Comparison of ENCODE assay signal across 15 cellular contexts in genomic region chr10:61989995-61990760, GRCh38.
DNase-seq lines count a peak whose midpoint lies in the region; ATAC-seq and TF ChIP-seq lines count a peak whose summit lies in the region.
"Had no signal": no experiment of that assay in that cellular context is flagged by ENCODE, and none has a peak within 500 bp of the region (broad histone marks: within the 10 kb centered on the region; RNA-seq: fewer than 3 reads in every experiment).

No MANE protein-coding gene starts in this region.

- no peaks in the 10 kb centered on the region for H3K27me3 Mint-ChIP-seq in activated naive CD4-positive, alpha-beta T cell treated with anti-CD3 and anti-CD28 coated beads for 36 hours (ENCODE audit: low read depth)
- no peaks in the 10 kb centered on the region for H3K27me3 Mint-ChIP-seq in central memory CD8-positive, alpha-beta T cell

- H3F3A ChIP-seq in SU-DHL-6 (ENCODE audit: insufficient read depth) = peaks cover 76% of the 10 kb centered on the region

- H3K36me3 ChIP-seq in SU-DHL-6 (ENCODE audit: low read length) (no peaks in the 10 kb centered on the region), thoracic aorta (no peaks in the 10 kb centered on the region)
- H3K36me3 ChIP-seq: cardiac muscle cell had no signal

- peaks cover 77% of the 10 kb centered on the region for H3K79me2 ChIP-seq in SU-DHL-6 (ENCODE audit: insufficient read depth, low read length)

- H3K9me3 Mint-ChIP-seq in activated naive CD4-positive, alpha-beta T cell treated with anti-CD3 and anti-CD28 coated beads for 36 hours = no peaks in the 10 kb centered on the region
- no peaks in the 10 kb centered on the region for H3K9me3 Mint-ChIP-seq in central memory CD8-positive, alpha-beta T cell
- H3K9me3 Mint-ChIP-seq: stimulated activated effector memory CD8-positive, alpha-beta T cell treated with anti-CD3 and anti-CD28 coated beads, Interleukin-12 subunit alpha, Interleukin-12 subunit beta, amount 100 ng/mL, for 72 hours had no signal

- peak overlapping the region; percentile 80 for H3K4me2 ChIP-seq in SU-DHL-6 (ENCODE audit: low read depth, low read length, poor library complexity, severe bottlenecking)

- CTCF ChIA-PET in activated naive CD4-positive, alpha-beta T cell treated with anti-CD3 and anti-CD28 coated beads for 36 hours (lab: Charles Lee) = interaction anchor here (1.0 to 2.6 kb wide), 4 partner anchors 60 to 93 kb away, joined by 3 to 7 read pairs (median 4); no protein-coding TSS in a partner anchor

- H3K9me3 ChIP-seq in SU-DHL-6 (ENCODE audit: insufficient read depth, low read length) (no peaks in the 10 kb centered on the region), thoracic aorta (no peaks in the 10 kb centered on the region)

- H3K9ac ChIP-seq in SU-DHL-6 (ENCODE audit: low read length) = 0 out of 2 replicates have a peak overlapping the region, but pooled peaks have one; percentile 5

- peaks cover 91% of the 10 kb centered on the region for H3K4me1 Mint-ChIP-seq in activated naive CD4-positive, alpha-beta T cell treated with anti-CD3 and anti-CD28 coated beads for 36 hours (ENCODE audit: low read depth)
- H3K4me1 Mint-ChIP-seq in central memory CD8-positive, alpha-beta T cell = peaks cover 62% of the 10 kb centered on the region

- H3K27ac Mint-ChIP-seq in activated naive CD4-positive, alpha-beta T cell treated with anti-CD3 and anti-CD28 coated beads for 36 hours = peak overlapping the region; percentile 96
- H3K27ac Mint-ChIP-seq in central memory CD8-positive, alpha-beta T cell (ENCODE audit: low read depth) = peak overlapping the region; percentile 88
- H3K27ac Mint-ChIP-seq: stimulated activated effector memory CD8-positive, alpha-beta T cell treated with anti-CD3 and anti-CD28 coated beads, Interleukin-12 subunit alpha, Interleukin-12 subunit beta, amount 100 ng/mL, for 72 hours had no signal

- no peak overlapping the region for H3K4me3 Mint-ChIP-seq in activated naive CD4-positive, alpha-beta T cell treated with anti-CD3 and anti-CD28 coated beads for 36 hours
- H3K4me3 Mint-ChIP-seq in central memory CD8-positive, alpha-beta T cell = no peak overlapping the region
- H3K4me3 Mint-ChIP-seq: stimulated activated effector memory CD8-positive, alpha-beta T cell treated with anti-CD3 and anti-CD28 coated beads, Interleukin-12 subunit alpha, Interleukin-12 subunit beta, amount 100 ng/mL, for 72 hours had no signal

- H3K4me1 ChIP-seq in thoracic aorta (ENCODE audit: control insufficient read depth in 1 of 2, low read depth in 2 of 2) = peaks cover 28 to 58% of the 10 kb centered on the region in 2 donors

- peaks cover 44% of the 10 kb centered on the region for H3K36me3 Mint-ChIP-seq in activated naive CD4-positive, alpha-beta T cell treated with anti-CD3 and anti-CD28 coated beads for 36 hours (ENCODE audit: low read depth)
- H3K36me3 Mint-ChIP-seq in central memory CD8-positive, alpha-beta T cell (ENCODE audit: insufficient read depth) = peaks cover 10% of the 10 kb centered on the region

- peak overlapping the region; percentile 99 for H3K27ac ChIP-seq in SU-DHL-6 (ENCODE audit: low read depth, low read length)
- peak overlapping the region; percentile 29 to 38 for H3K27ac ChIP-seq in thoracic aorta
- H3K27ac ChIP-seq: cardiac muscle cell had no signal

- H3K27me3 ChIP-seq in SU-DHL-6 (ENCODE audit: low read length) = no peaks in the 10 kb centered on the region
- no peaks in the 10 kb centered on the region for H3K27me3 ChIP-seq in thoracic aorta (replicated peaks; ENCODE audit: insufficient read depth)
- H3K27me3 ChIP-seq: cardiac muscle cell had no signal

- H3K9me2 ChIP-seq in SU-DHL-6 (replicated peaks; ENCODE audit: insufficient read depth, low read length) = no peaks in the 10 kb centered on the region

- no peak for ATAC-seq in central memory CD8-positive, alpha-beta T cell (replicated peaks; ENCODE audit: extremely low read depth, poor library complexity, severe bottlenecking)
- ATAC-seq in thoracic aorta (ENCODE audit: insufficient number of reproducible peaks, low FRiP score, low read depth) (no peak), GM18868 (IDR thresholded peaks at IDR 0.05; ENCODE audit: unreplicated experiment) (no peak), GM18858 (IDR thresholded peaks at IDR 0.05; ENCODE audit: unreplicated experiment) (no peak)
- ATAC-seq: stimulated activated effector memory CD8-positive, alpha-beta T cell treated with anti-CD3 and anti-CD28 coated beads, Interleukin-12 subunit alpha, Interleukin-12 subunit beta, amount 100 ng/mL, for 72 hours had no signal

- H3K4me3 ChIP-seq in SU-DHL-6 (ENCODE audit: insufficient read depth, low read length, poor library complexity, severe bottlenecking) (no peak overlapping the region), thoracic aorta (no peak overlapping the region)
- H3K4me3 ChIP-seq: cardiac muscle cell had no signal

- intact Hi-C loops in activated naive CD4-positive, alpha-beta T cell treated with anti-CD3 and anti-CD28 coated beads for 36 hours (cut with micrococcal nuclease) = loop anchor here (5.0 kb wide), 1 partner anchor 742 kb away; no protein-coding TSS in a partner anchor

- no peak for DNase-seq in activated naive CD4-positive, alpha-beta T cell treated with anti-CD3 and anti-CD28 coated beads for 36 hours
- DNase-seq in activated naive CD4-positive, alpha-beta T cell treated with anti-CD3 and anti-CD28 coated beads, Interleukin-2, amount 50 U/mL, for 16 hours = no peak
- DNase-seq in central memory CD8-positive, alpha-beta T cell (ENCODE audit: low spot score in 2 of 2) = no peak
- DNase-seq in thoracic aorta (ENCODE audit: low spot score) = no peak
- DNase-seq in NCI-H446 (lab: John Stamatoyannopoulos, UW) = no peak
- DNase-seq: activated CD4-positive, CD25-positive, alpha-beta regulatory T cell treated with anti-CD3 and anti-CD28 coated beads, Interleukin-2, amount 50 U/mL, for 72 hours; effector CD8-positive, alpha-beta T cell; midbrain; NCI-H1048; NCI-H774 had no signal

- H4K20me1 ChIP-seq in SU-DHL-6 (ENCODE audit: low read depth, low read length) = no peaks in the 10 kb centered on the region

- no peak for TF ChIP-seq CTCF in SU-DHL-6 (IDR thresholded peaks at IDR 0.05; ENCODE audit: insufficient read depth, low read length, poor library complexity, severe bottlenecking)
- no peak for TF ChIP-seq CTCF in thoracic aorta (IDR thresholded peaks at IDR 0.05)

- no peak overlapping the region for H2AFZ ChIP-seq in SU-DHL-6 (ENCODE audit: low read depth, low read length, severe bottlenecking)
